Comparison of ENCODE assay signal across 17 cellular contexts in genomic region chr1:201281573-201281972, GRCh38. TPM values are rescaled to one million over a fixed set of nuclear protein-coding genes. Genes with fewer than 3 reads are reported as not detected.
DNase-seq lines count a peak whose midpoint lies in the region; ATAC-seq and TF ChIP-seq lines count a peak whose summit lies in the region.
"Had no signal": no experiment of that assay in that cellular context is flagged by ENCODE, and none has a peak within 500 bp of the region (broad histone marks: within the 10 kb centered on the region; RNA-seq: fewer than 3 reads in every experiment).

No MANE protein-coding gene starts in this region.

- H3K36me3 Mint-ChIP-seq in activated naive CD4-positive, alpha-beta T cell treated with anti-CD3 and anti-CD28 coated beads, Interleukin-2, amount 50 U/mL, for 72 hours: no peaks in the 10 kb centered on the region

- H3K27ac ChIP-seq in epithelial cell of prostate: peak overlapping the region; percentile 93

- no peak for TF ChIP-seq RAD21 in Ishikawa (IDR thresholded peaks at IDR 0.05; ENCODE audit: low read depth)

- DNase-seq in left ventricle myocardium superior (no peak), cardiac septum (ENCODE audit: low spot score) (no peak), epithelial cell of prostate (ENCODE audit: low read depth, low spot score) (no peak), hippocampal formation (lab: John Stamatoyannopoulos, UW) (no peak)
- DNase-seq in activated naive CD4-positive, alpha-beta T cell treated with anti-CD3 and anti-CD28 coated beads, Interleukin-2, amount 50 U/mL, for 72 hours (ENCODE audit: low spot score in 2 of 2): no peak
- no peak for DNase-seq in activated CD4-positive, alpha-beta T cell treated with anti-CD3 and anti-CD28 coated beads for 48 hours
- DNase-seq: DMS79, IMR-90, NCI-H1694, NCI-H2081, NCI-H524 treated with DMSO at 0.1 percent for 48 hours, NCI-H82, OCI-M1, Right ventricle myocardium superior, SW 1271 had no signal

- H3K27ac Mint-ChIP-seq in activated naive CD4-positive, alpha-beta T cell treated with anti-CD3 and anti-CD28 coated beads, Interleukin-2, amount 50 U/mL, for 72 hours: no peak overlapping the region

- H3K9me3 Mint-ChIP-seq in activated naive CD4-positive, alpha-beta T cell treated with anti-CD3 and anti-CD28 coated beads, Interleukin-2, amount 50 U/mL, for 72 hours: no peaks in the 10 kb centered on the region

- intact Hi-C loops in left ventricle myocardium superior (cut with micrococcal nuclease) (no loop called here), cardiac septum (cut with DNase I) (no loop called here)

- TF ChIP-seq EP300 in Ishikawa (IDR thresholded peaks at IDR 0.05; ENCODE audit: borderline replicate concordance): no peak

- peak; percentile 57 for ATAC-seq in left ventricle myocardium superior
- ATAC-seq in activated naive CD4-positive, alpha-beta T cell treated with anti-CD3 and anti-CD28 coated beads, Interleukin-2, amount 50 U/mL, for 72 hours: no peak

TF ChIP-seq in Ishikawa, 13 proteins besides CTCF, POLR2A, EP300 and RAD21:
- TF ChIP-seq, protein P1, sequence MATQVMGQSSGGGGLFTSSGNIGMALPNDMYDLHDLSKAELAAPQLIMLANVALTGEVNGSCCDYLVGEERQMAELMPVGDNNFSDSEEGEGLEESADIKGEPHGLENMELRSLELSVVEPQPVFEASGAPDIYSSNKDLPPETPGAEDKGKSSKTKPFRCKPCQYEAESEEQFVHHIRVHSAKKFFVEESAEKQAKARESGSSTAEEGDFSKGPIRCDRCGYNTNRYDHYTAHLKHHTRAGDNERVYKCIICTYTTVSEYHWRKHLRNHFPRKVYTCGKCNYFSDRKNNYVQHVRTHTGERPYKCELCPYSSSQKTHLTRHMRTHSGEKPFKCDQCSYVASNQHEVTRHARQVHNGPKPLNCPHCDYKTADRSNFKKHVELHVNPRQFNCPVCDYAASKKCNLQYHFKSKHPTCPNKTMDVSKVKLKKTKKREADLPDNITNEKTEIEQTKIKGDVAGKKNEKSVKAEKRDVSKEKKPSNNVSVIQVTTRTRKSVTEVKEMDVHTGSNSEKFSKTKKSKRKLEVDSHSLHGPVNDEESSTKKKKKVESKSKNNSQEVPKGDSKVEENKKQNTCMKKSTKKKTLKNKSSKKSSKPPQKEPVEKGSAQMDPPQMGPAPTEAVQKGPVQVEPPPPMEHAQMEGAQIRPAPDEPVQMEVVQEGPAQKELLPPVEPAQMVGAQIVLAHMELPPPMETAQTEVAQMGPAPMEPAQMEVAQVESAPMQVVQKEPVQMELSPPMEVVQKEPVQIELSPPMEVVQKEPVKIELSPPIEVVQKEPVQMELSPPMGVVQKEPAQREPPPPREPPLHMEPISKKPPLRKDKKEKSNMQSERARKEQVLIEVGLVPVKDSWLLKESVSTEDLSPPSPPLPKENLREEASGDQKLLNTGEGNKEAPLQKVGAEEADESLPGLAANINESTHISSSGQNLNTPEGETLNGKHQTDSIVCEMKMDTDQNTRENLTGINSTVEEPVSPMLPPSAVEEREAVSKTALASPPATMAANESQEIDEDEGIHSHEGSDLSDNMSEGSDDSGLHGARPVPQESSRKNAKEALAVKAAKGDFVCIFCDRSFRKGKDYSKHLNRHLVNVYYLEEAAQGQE (IDR thresholded peaks at IDR 0.05; ENCODE audit: low read depth): peak; percentile 67
- TF ChIP-seq NFIC (IDR thresholded peaks at IDR 0.05) (0 out of 2 replicates have a peak, but pooled peaks have one; percentile 42), EGR1 (IDR thresholded peaks at IDR 0.05) (no peak)

RNA-seq across cellular contexts. Expression of gene PKP1, which starts 1.7 kb away (rescaled TPM):
- total RNA-seq in left ventricle myocardium superior: 0.25 TPM
- 0.16 TPM for total RNA-seq in cardiac septum
- total RNA-seq in activated naive CD4-positive, alpha-beta T cell treated with anti-CD3 and anti-CD28 coated beads, Interleukin-2, amount 50 U/mL, for 72 hours: not detected
- total RNA-seq: SK-MEL-5 had no signal
